ENCODE assay signal across 8 cellular contexts in genomic region chr16:79599256-79599836, GRCh38. TPM values are rescaled to one million over a fixed set of nuclear protein-coding genes. Genes with fewer than 3 reads are reported as not detected.
DNase-seq lines count a peak whose midpoint lies in the region; ATAC-seq and TF ChIP-seq lines count a peak whose summit lies in the region.

No MANE protein-coding gene starts in this region.

- no peak overlapping the region for H3K4me2 ChIP-seq in PC-3 (ENCODE audit: low read length)

- in situ Hi-C loops in astrocyte of the cerebellum (cut with HindIII; ENCODE audit: low sequenced_read_pairs) = no loop called here

- 0 out of 2 replicates have a peak overlapping the region, but pooled peaks have one; percentile 4 for H3K4me3 ChIP-seq in AG04449 (ENCODE audit: low read depth, low read length)
- peak overlapping the region; percentile 54 for H3K4me3 ChIP-seq in LNCaP clone FGC (ENCODE audit: low read depth, low read length)
- peak overlapping the region; percentile 62 for H3K4me3 ChIP-seq in astrocyte of the cerebellum (ENCODE audit: low read depth, low read length)
- H3K4me3 ChIP-seq in iPS-20b (ENCODE audit: low read length) = peak overlapping the region; percentile 73
- peak overlapping the region; percentile 60 to 91 (median 68) for H3K4me3 ChIP-seq in spleen
- no peak overlapping the region for H3K4me3 ChIP-seq in PC-3 (ENCODE audit: low read length)

- DNase-seq in AG04449 (ENCODE audit: low read depth, low spot score) (no peak), LNCaP clone FGC (ENCODE audit: low read depth) (no peak), astrocyte of the cerebellum (ENCODE audit: low read depth) (no peak), spleen (peak; percentile 87), PC-3 (no peak)

- intact Hi-C loops in spleen (cut with DNase I; ENCODE audit: low total_unique reads) (no loop called here), PC-3 (cut with micrococcal nuclease) (no loop called here)

- no peak overlapping the region for H3K27ac ChIP-seq in iPS-20b (ENCODE audit: low read length)
- peak overlapping the region; percentile 85 to 94 (median 92) for H3K27ac ChIP-seq in spleen
- no peak overlapping the region for H3K27ac ChIP-seq in PC-3 (ENCODE audit: low read length)

- H3K27me3 ChIP-seq in iPS-20b (ENCODE audit: insufficient read depth, low read length) (peaks cover 17% of the 10 kb centered on the region; the same call in 1 of the 2 replicates), spleen (replicated peaks in 1 of 7) (peaks cover 0 to 67% (median 6%) of the 10 kb centered on the region in 7 donors), PC-3 (ENCODE audit: low read length) (peaks cover 58% of the 10 kb centered on the region)

- no peak overlapping the region for H2AFZ ChIP-seq in PC-3 (ENCODE audit: low read length)

- TF ChIP-seq CTCF in AG04449 (IDR thresholded peaks at IDR 0.05; ENCODE audit: insufficient read depth, low read length, missing control alignments) (no peak), LNCaP clone FGC (IDR thresholded peaks at IDR 0.05; ENCODE audit: control insufficient read depth, extremely low read depth, insufficient read depth) (no peak), astrocyte of the cerebellum (IDR thresholded peaks at IDR 0.05; ENCODE audit: low read depth, low read length, missing control alignments) (no peak), spleen (IDR thresholded peaks at IDR 0.05 in 8 of 11, conservative IDR thresholded peaks at IDR 0.05 in 3 of 11) (no peak), PC-3 (conservative IDR thresholded peaks at IDR 0.05; ENCODE audit: low read depth, low read length) (no peak)

- ATAC-seq in PC-3 (no peak), HG02798 (IDR thresholded peaks at IDR 0.05; ENCODE audit: poor library complexity, unreplicated experiment) (no peak), GM18511 (IDR thresholded peaks at IDR 0.05; ENCODE audit: unreplicated experiment) (no peak)

- no peaks in the 10 kb centered on the region for H3K79me2 ChIP-seq in PC-3 (ENCODE audit: low read length)

- H3K4me1 ChIP-seq in iPS-20b (ENCODE audit: insufficient read depth, low read length) = peaks cover 27% of the 10 kb centered on the region; the same call in 1 of the 2 replicates
- H3K4me1 ChIP-seq in spleen = peaks cover 12 to 84% (median 41%) of the 10 kb centered on the region in 6 donors
- no peaks in the 10 kb centered on the region for H3K4me1 ChIP-seq in PC-3 (ENCODE audit: insufficient read depth, low read length)

- no TSS peak for BruUV-seq in PC-3 (replicated peaks; lab: Mats Ljungman, UMichigan)

- H3K36me3 ChIP-seq in iPS-20b (ENCODE audit: insufficient read depth, low read depth, low read length) (no peaks in the 10 kb centered on the region), spleen (no peaks in the 10 kb centered on the region), PC-3 (ENCODE audit: low read depth, low read length) (no peaks in the 10 kb centered on the region)

- CTCF ChIA-PET in AG04449 (lab: Yijun Ruan, JAX) (interaction anchor here (3.4 kb wide), 1 partner anchor 1474 kb away, joined by 12 read pairs; no protein-coding TSS in a partner anchor), PC-3 (lab: Charles Lee) (no interaction called here)

- POLR2A ChIA-PET in AG04449 (lab: Yijun Ruan, JAX) (no interaction called here), PC-3 (lab: Charles Lee; ENCODE audit: unreplicated experiment) (no interaction called here)

- no peaks in the 10 kb centered on the region for H3K9me2 ChIP-seq in PC-3 (replicated peaks; ENCODE audit: low read length)

- 0 to 4% (median 1%) methylated on average over 24 to 79 of the region's 79 CpGs for WGBS in spleen, 5 donors

- peak overlapping the region; percentile 56; the same call in 1 of the 2 replicates for H3K9ac ChIP-seq in iPS-20b (ENCODE audit: low read depth, low read length)
- H3K9ac ChIP-seq in PC-3 (ENCODE audit: low read length) = no peak overlapping the region

- H4K20me1 ChIP-seq in PC-3 (ENCODE audit: low read length) = no peaks in the 10 kb centered on the region

- no peaks in the 10 kb centered on the region for H3F3A ChIP-seq in PC-3 (ENCODE audit: low read length, unreplicated experiment)

- H3K9me3 ChIP-seq in iPS-20b (ENCODE audit: insufficient read depth, low read depth, low read length) (no peaks in the 10 kb centered on the region), spleen (no peaks in the 10 kb centered on the region), PC-3 (ENCODE audit: low read length) (no peaks in the 10 kb centered on the region)

- no peak for TF ChIP-seq POLR2A in spleen (IDR thresholded peaks at IDR 0.05)

RNA-seq across cellular contexts. Expression of gene MAF, which starts 1.2 kb away (rescaled TPM):
- total RNA-seq in spleen = 100 to 1,000 TPM in 2 of 7 donors, 10 to 100 TPM in 5; 53.5 to 107 (median 63.0) TPM
- polyA plus RNA-seq in spleen = 10 to 100 TPM in 2 of 3 donors, 1 to 10 TPM in 1; 8.8 to 14.8 (median 12.7) TPM
- total RNA-seq in PC-3 (2014; rRNA removed) = not detected in 2 replicates

Comparison
In these comparisons a context has a peak if more than half of its experiments do, and no peak if none do; other contexts are left out.
1. H3K27ac ChIP-seq: peak in spleen (8 of 8); none in iPS-20b (single experiment) and PC-3 (single experiment).
2. RNA of gene MAF, which starts 1.2 kb away (total RNA-seq): 53.5 to 107 TPM in spleen; not detected in PC-3; every median in the first group is over 10 times any median in the second.